18 cellular contexts compared by ENCODE assay signal in genomic region chr3:130733236-130733884, GRCh38.
"Had no signal": no experiment of that assay in that cellular context is flagged by ENCODE, and none has a peak within 500 bp of the region (broad histone marks: within the 10 kb centered on the region; RNA-seq: fewer than 3 reads in every experiment).

No MANE protein-coding gene starts in this region.

- H3K27ac Mint-ChIP-seq: activated naive CD8-positive, alpha-beta T cell treated with anti-CD3 and anti-CD28 coated beads for 36 hours; naive thymus-derived CD4-positive, alpha-beta T cell; neural progenitor cell; stimulated activated memory B cell treated with anti-CD40 and anti-IgM and Interleukin-4, amounts not matched to agents 10 μg/mL and 1 μg/mL and 100 μg/mL, for 72 hours had no signal

- H2AFZ ChIP-seq: neural progenitor cell had no signal

- H3K4me1 Mint-ChIP-seq: neural progenitor cell had no signal

- H3K9ac ChIP-seq: neural progenitor cell had no signal

- ATAC-seq: esophagus mucosa; naive thymus-derived CD4-positive, alpha-beta T cell; stimulated activated memory B cell treated with anti-CD40 and anti-IgM and Interleukin-4, amounts not matched to agents 10 μg/mL and 1 μg/mL and 100 μg/mL, for 72 hours; upper lobe of right lung had no signal

- H3K27me3 Mint-ChIP-seq: activated naive CD8-positive, alpha-beta T cell treated with anti-CD3 and anti-CD28 coated beads for 36 hours; naive thymus-derived CD4-positive, alpha-beta T cell; stimulated activated memory B cell treated with anti-CD40 and anti-IgM and Interleukin-4, amounts not matched to agents 10 μg/mL and 1 μg/mL and 100 μg/mL, for 72 hours had no signal

- H3K4me1 ChIP-seq: neural progenitor cell, upper lobe of right lung had no signal

- H3K9me3 ChIP-seq: sigmoid colon, spleen, upper lobe of right lung had no signal

- H3K9me3 Mint-ChIP-seq: naive thymus-derived CD4-positive, alpha-beta T cell; neural progenitor cell; stimulated activated memory B cell treated with anti-CD40 and anti-IgM and Interleukin-4, amounts not matched to agents 10 μg/mL and 1 μg/mL and 100 μg/mL, for 72 hours had no signal

- H3K27ac ChIP-seq: brain microvascular endothelial cell, neural progenitor cell, sigmoid colon, spleen, WERI-Rb-1 had no signal

- H3K4me3 Mint-ChIP-seq: activated naive CD8-positive, alpha-beta T cell treated with anti-CD3 and anti-CD28 coated beads for 36 hours; naive thymus-derived CD4-positive, alpha-beta T cell; neural progenitor cell; stimulated activated memory B cell treated with anti-CD40 and anti-IgM and Interleukin-4, amounts not matched to agents 10 μg/mL and 1 μg/mL and 100 μg/mL, for 72 hours had no signal

- H3K4me2 ChIP-seq: neural progenitor cell had no signal

- DNase-seq: activated CD4-positive, alpha-beta T cell treated with anti-CD3 and anti-CD28 coated beads, Interleukin-2, amount 50 U/mL, for 4 hours; activated naive CD8-positive, alpha-beta T cell treated with anti-CD3 and anti-CD28 coated beads for 36 hours; brain microvascular endothelial cell; effector CD4-positive, alpha-beta T cell; glutamatergic neuron; mesendoderm; naive thymus-derived CD4-positive, alpha-beta T cell; sigmoid colon; spleen; stimulated activated CD4-positive, alpha-beta T cell treated with anti-CD3 and anti-CD28 coated beads, Interleukin-4, amount 100 ng/mL, for 4 hours; SW 1271; T-helper 2 cell; upper lobe of right lung; WERI-Rb-1 had no signal

- H3K27me3 ChIP-seq: brain microvascular endothelial cell, neural progenitor cell, sigmoid colon, spleen, upper lobe of right lung had no signal

- FAIRE-seq: keratinocyte had no signal

- H3K4me3 ChIP-seq: neural progenitor cell, sigmoid colon, spleen, upper lobe of right lung had no signal
